In the genomic region with DNA sequence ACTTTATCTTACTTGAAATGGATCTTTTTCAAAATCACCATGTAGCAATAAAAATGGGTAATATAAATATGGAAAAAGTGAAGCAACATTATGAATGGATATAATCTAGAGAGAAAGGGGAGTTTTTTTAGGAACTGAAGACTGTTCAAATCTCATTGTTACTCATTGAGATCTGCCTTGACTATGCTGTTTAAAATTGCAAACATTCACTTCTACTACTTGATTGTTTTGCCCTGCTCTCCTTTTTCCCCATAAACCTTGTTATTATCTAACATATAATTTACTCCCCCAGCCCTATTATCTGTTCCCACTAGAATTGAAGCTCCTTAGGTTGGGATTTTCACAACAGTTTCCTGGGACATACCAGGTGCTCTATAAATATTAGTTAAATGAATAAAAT, we compare ENCODE assay signal across 20 cellular contexts.
"Had no signal": no experiment of that assay in that cellular context is flagged by ENCODE, and none has a peak within 500 bp of the region (broad histone marks: within the 10 kb centered on the region; RNA-seq: fewer than 3 reads in every experiment).

No MANE protein-coding gene starts in this region.

- H3K9ac ChIP-seq: parathyroid adenoma had no signal

- H3K4me3 ChIP-seq: colonic mucosa, lower lobe of right lung, right lobe of liver, testis had no signal

- H3K27me3 ChIP-seq: colonic mucosa, foreskin keratinocyte, right lobe of liver, testis had no signal

- H3K36me3 ChIP-seq: colonic mucosa, lower lobe of right lung, right lobe of liver had no signal

- H3K9me3 ChIP-seq: colonic mucosa, lower lobe of right lung, right lobe of liver, testis had no signal

- H3K27ac ChIP-seq: colonic mucosa, foreskin keratinocyte, lower lobe of right lung, parathyroid adenoma, right lobe of liver, testis had no signal

- H3K4me1 ChIP-seq: colonic mucosa, right lobe of liver, testis had no signal

- ATAC-seq: foreskin keratinocyte; lower lobe of right lung; naive thymus-derived CD8-positive, alpha-beta T cell; right lobe of liver had no signal

- H3K27me3 Mint-ChIP-seq: activated CD4-positive, alpha-beta T cell treated with anti-CD3 and anti-CD28 coated beads, Interleukin-2, amount 10 ng/mL, durations not matched to agents 7 days and 5 days; brain; naive thymus-derived CD8-positive, alpha-beta T cell; type B pancreatic cell had no signal

- H3K9me3 Mint-ChIP-seq: type B pancreatic cell had no signal

- H3K4me3 Mint-ChIP-seq: activated CD4-positive, alpha-beta T cell treated with anti-CD3 and anti-CD28 coated beads, Interleukin-2, amount 10 ng/mL, durations not matched to agents 7 days and 5 days; activated naive CD8-positive, alpha-beta T cell treated with anti-CD3 and anti-CD28 coated beads, Interleukin-2, amount 10 ng/mL, durations not matched to agents 7 days and 5 days; brain; naive thymus-derived CD8-positive, alpha-beta T cell; T-helper 1 cell treated with Interleukin-12 subunit alpha and Interleukin-12 subunit beta and Interleukin-4 antibody, amounts not matched to agents 30 μg/mL and 1 μg/mL, for 36 hours; type B pancreatic cell had no signal

- H3K27ac Mint-ChIP-seq: activated CD4-positive, alpha-beta T cell treated with anti-CD3 and anti-CD28 coated beads, Interleukin-2, amount 10 ng/mL, durations not matched to agents 7 days and 5 days; activated naive CD8-positive, alpha-beta T cell treated with anti-CD3 and anti-CD28 coated beads, Interleukin-2, amount 10 ng/mL, durations not matched to agents 7 days and 5 days; T-helper 1 cell treated with Interleukin-12 subunit alpha and Interleukin-12 subunit beta and Interleukin-4 antibody, amounts not matched to agents 30 μg/mL and 1 μg/mL, for 36 hours; type B pancreatic cell had no signal

- H2AFZ ChIP-seq: parathyroid adenoma had no signal

- FAIRE-seq: keratinocyte, small intestine had no signal

- DNase-seq: activated CD4-positive, alpha-beta T cell treated with anti-CD3 and anti-CD28 coated beads, Interleukin-2, amount 10 ng/mL, durations not matched to agents 7 days and 5 days; activated effector memory CD4-positive, alpha-beta T cell treated with Interleukin-2 at 50 U/mL for 16 hours; activated naive CD8-positive, alpha-beta T cell treated with anti-CD3 and anti-CD28 coated beads, Interleukin-2, amount 10 ng/mL, durations not matched to agents 7 days and 5 days; caudate nucleus; colonic mucosa; foreskin keratinocyte; glutamatergic neuron; hippocampal formation; lower lobe of right lung; naive thymus-derived CD8-positive, alpha-beta T cell; right lobe of liver; small intestine; stimulated activated CD4-positive, alpha-beta T cell treated with anti-CD3 and anti-CD28 coated beads, Interleukin-15, amount 100 ng/mL, for 24 hours; stimulated activated CD4-positive, alpha-beta T cell treated with anti-CD3 and anti-CD28 coated beads, Interleukin-2, amount 100 ng/mL, for 48 hours; testis had no signal
